ENCODE assay signal across 25 cellular contexts in the genomic region with DNA sequence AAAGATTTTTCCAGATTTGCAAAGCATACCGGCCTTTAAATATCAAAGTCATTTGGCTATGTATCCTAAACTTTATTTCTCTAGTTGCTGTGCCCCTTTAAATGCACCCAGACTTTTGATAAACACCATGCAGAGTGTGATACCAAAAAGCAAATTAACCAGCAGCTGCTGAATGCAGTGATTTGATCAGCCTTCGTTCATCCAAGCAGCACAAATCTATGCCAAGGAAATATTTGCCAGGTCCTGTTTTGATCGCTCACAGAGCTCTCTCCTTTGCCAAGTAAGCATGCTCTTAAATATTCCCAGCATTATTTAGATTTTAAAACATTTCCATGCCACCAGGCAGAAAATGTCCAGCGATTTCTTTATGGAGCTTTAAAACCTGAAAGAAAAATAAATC. TPM values are rescaled to one million over a fixed set of nuclear protein-coding genes. Genes with fewer than 3 reads are reported as not detected.
"Had no signal": no experiment of that assay in that cellular context is flagged by ENCODE, and none has a peak within 500 bp of the region (broad histone marks: within the 10 kb centered on the region; RNA-seq: fewer than 3 reads in every experiment).

No MANE protein-coding gene starts in this region.

- H3K4me3 ChIP-seq: ascending aorta, breast epithelium, dorsolateral prefrontal cortex, lower lobe of right lung, mucosa of descending colon, right lobe of liver, suprapubic skin, uterus had no signal

- H3K9me3 ChIP-seq: ascending aorta, breast epithelium, lower lobe of right lung, mucosa of descending colon, right lobe of liver, suprapubic skin, uterus had no signal

- H3K27ac ChIP-seq: ascending aorta, breast epithelium, dorsolateral prefrontal cortex, lower lobe of right lung, parathyroid adenoma, right lobe of liver, suprapubic skin, uterus had no signal

- H3K4me1 ChIP-seq: ascending aorta, lower lobe of right lung, parathyroid adenoma, right lobe of liver, uterus had no signal

- H3K27me3 ChIP-seq: ascending aorta, breast epithelium, right lobe of liver, suprapubic skin, uterus had no signal

- DNase-seq: activated CD4-positive, alpha-beta T cell treated with anti-CD3 and anti-CD28 coated beads, Interleukin-2, amount 10 ng/mL, durations not matched to agents 7 days and 5 days; activated CD4-positive, CD25-positive, alpha-beta regulatory T cell treated with anti-CD3 and anti-CD28 coated beads, Interleukin-2, amount 50 U/mL, for 72 hours; activated CD8-positive, alpha-beta memory T cell treated with anti-CD3 and anti-CD28 coated beads, Interleukin-2, amount 10 ng/mL, durations not matched to agents 7 days and 5 days; activated CD8-positive, alpha-beta T cell treated with anti-CD3 and anti-CD28 coated beads for 36 hours; activated gamma-delta T cell treated with Interleukin-2 at 50 U/mL for 16 hours; dorsolateral prefrontal cortex; effector memory CD8-positive, alpha-beta T cell; head of caudate nucleus; kidney; lower lobe of right lung; mucosa of descending colon; nephron progenitor cell; right lobe of liver; small intestine; stimulated activated CD4-positive, alpha-beta T cell treated with anti-CD3 and anti-CD28 coated beads, Interleukin-2, amount 100 ng/mL, for 24 hours; stimulated activated naive CD8-positive, alpha-beta T cell treated with anti-CD3 and anti-CD28 coated beads, Interleukin-15, amount 100 ng/mL, for 72 hours; uterus had no signal

- H3K36me3 ChIP-seq: ascending aorta, breast epithelium, lower lobe of right lung, right lobe of liver, suprapubic skin, uterus had no signal

- H3K79me2 ChIP-seq: parathyroid adenoma had no signal

- H2AFZ ChIP-seq: parathyroid adenoma had no signal

RNA-seq across cellular contexts. Expression of gene BTC, which starts 35.8 kb away (rescaled TPM):
- total RNA-seq: activated CD4-positive, alpha-beta T cell treated with anti-CD3 and anti-CD28 coated beads, Interleukin-2, amount 10 ng/mL, durations not matched to agents 7 days and 5 days; activated CD8-positive, alpha-beta memory T cell treated with anti-CD3 and anti-CD28 coated beads, Interleukin-2, amount 10 ng/mL, durations not matched to agents 7 days and 5 days; activated CD8-positive, alpha-beta T cell treated with anti-CD3 and anti-CD28 coated beads for 36 hours; activated T-helper 1 cell treated with anti-CD3 and anti-CD28 coated beads, Interleukin-12 subunit alpha, Interleukin-12 subunit beta, Interleukin-2, Interleukin-4 antibody, amounts not matched to agents 30 ng/mL and 10 ng/mL and 1 ng/mL, durations not matched to agents 14 hours and 24 hours and 36 hours; endothelial cell of umbilical vein; frontal cortex; T-helper 2 cell treated with Interferon-gamma antibody and Interleukin-4, amounts not matched to agents 100 ng/mL and 5 ng/mL, for 36 hours had no signal
